Comparison of ENCODE assay signal across 9 cellular contexts in the genomic region with DNA sequence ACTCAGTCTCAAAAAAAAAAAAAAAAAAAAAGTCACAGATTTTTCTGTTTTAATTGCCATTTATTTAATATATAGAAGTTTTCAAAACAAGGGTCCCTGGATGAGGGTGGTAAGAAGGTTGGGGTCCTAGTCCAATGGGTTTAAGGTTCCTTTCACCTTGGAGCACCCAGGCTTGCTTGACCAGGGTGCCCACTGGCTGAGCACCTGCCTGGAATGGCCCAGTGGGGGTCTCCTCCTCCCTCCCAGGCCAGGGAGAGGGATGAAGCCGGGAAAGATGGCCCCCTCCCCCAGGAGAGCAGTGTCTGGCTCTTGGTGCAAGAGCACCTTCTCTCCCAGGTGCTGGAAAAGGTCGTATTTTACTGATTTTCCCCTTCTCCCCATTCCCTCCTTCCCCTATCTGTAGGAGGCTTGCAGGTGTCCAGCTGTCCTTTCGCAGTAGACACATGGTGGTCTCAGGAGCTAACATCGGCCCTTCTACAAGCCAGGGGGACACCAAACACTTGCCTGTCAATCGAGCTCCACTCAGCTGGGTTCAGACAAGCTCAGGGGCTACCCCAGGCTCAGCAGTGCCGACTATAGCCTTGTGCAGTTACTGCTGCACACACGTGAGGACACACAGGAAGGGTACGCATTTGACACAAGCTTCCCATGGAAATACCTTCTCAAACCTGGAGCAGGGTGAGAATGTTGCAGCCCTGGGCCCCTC.
DNase-seq lines count a peak whose midpoint lies in the region; ATAC-seq and TF ChIP-seq lines count a peak whose summit lies in the region.
"Had no signal": no experiment of that assay in that cellular context is flagged by ENCODE, and none has a peak within 500 bp of the region (broad histone marks: within the 10 kb centered on the region; RNA-seq: fewer than 3 reads in every experiment).

No MANE protein-coding gene starts in this region.

- H3K36me3 ChIP-seq in Panc1 (ENCODE audit: control insufficient read depth, insufficient read depth, low read length) = no peaks in the 10 kb centered on the region

- peak; percentile 37 for DNase-seq in NCI-H2107 treated with DMSO at 0.1 percent for 48 hours (lab: John Stamatoyannopoulos, UW; ENCODE audit: unreplicated experiment)
- DNase-seq in NCI-H2107 (lab: John Stamatoyannopoulos, UW) = no peak
- DNase-seq in Panc1 (ENCODE audit: low read depth, low spot score) = no peak
- DNase-seq in epithelial cell of proximal tubule (ENCODE audit: low read depth) = no peak
- DNase-seq in stimulated activated effector memory CD8-positive, alpha-beta T cell treated with anti-CD3 and anti-CD28 coated beads, Interleukin-12 subunit alpha, Interleukin-12 subunit beta, amount 100 ng/mL, for 72 hours (ENCODE audit: low spot score in 2 of 2) = no peak
- DNase-seq in hepatic stellate cell (ENCODE audit: low spot score) = no peak
- no peak for DNase-seq in NCI-H2227 (lab: John Stamatoyannopoulos, UW; ENCODE audit: unreplicated experiment)
- DNase-seq in Kasumi-1 (lab: John Stamatoyannopoulos, UW) = no peak
- DNase-seq: NCI-H146 had no signal

- H3K4me3 ChIP-seq in Panc1 (ENCODE audit: low read depth in 2 of 2, low read length in 2 of 2) (no peak overlapping the region), epithelial cell of proximal tubule (ENCODE audit: low read depth, low read length) (no peak overlapping the region)

- H3K9me3 ChIP-seq in Panc1 (ENCODE audit: control insufficient read depth, insufficient read depth, low read depth, low read length) = no peaks in the 10 kb centered on the region

- peak overlapping the region; percentile 78 for H3K4me3 Mint-ChIP-seq in stimulated activated effector memory CD8-positive, alpha-beta T cell treated with anti-CD3 and anti-CD28 coated beads, Interleukin-12 subunit alpha, Interleukin-12 subunit beta, amount 100 ng/mL, for 72 hours

- H3K4me1 ChIP-seq in Panc1 (ENCODE audit: control insufficient read depth, insufficient read depth, low read length) = peaks cover 23% of the 10 kb centered on the region

- TF ChIP-seq CTCF in Panc1 (IDR thresholded peaks at IDR 0.05) = no peak
- peak; percentile 25 for TF ChIP-seq CTCF in epithelial cell of proximal tubule (conservative IDR thresholded peaks at IDR 0.05; ENCODE audit: low read depth, low read length)

- H3K4me1 Mint-ChIP-seq in stimulated activated effector memory CD8-positive, alpha-beta T cell treated with anti-CD3 and anti-CD28 coated beads, Interleukin-12 subunit alpha, Interleukin-12 subunit beta, amount 100 ng/mL, for 72 hours = peaks cover 8% of the 10 kb centered on the region

- no peaks in the 10 kb centered on the region for H3K27me3 ChIP-seq in Panc1 (ENCODE audit: control insufficient read depth, insufficient read depth, low read length)

- POLR2A ChIA-PET in Panc1 (lab: Charles Lee) = no interaction called here

- no peak for ATAC-seq in Panc1
- ATAC-seq in stimulated activated effector memory CD8-positive, alpha-beta T cell treated with anti-CD3 and anti-CD28 coated beads, Interleukin-12 subunit alpha, Interleukin-12 subunit beta, amount 100 ng/mL, for 72 hours = no peak

- H3K36me3 Mint-ChIP-seq in stimulated activated effector memory CD8-positive, alpha-beta T cell treated with anti-CD3 and anti-CD28 coated beads, Interleukin-12 subunit alpha, Interleukin-12 subunit beta, amount 100 ng/mL, for 72 hours = no peaks in the 10 kb centered on the region

- in situ Hi-C loops in Panc1 (cut with HindIII; ENCODE audit: low pct_unique_long_range_greater_than_20kb, low sequenced_read_pairs) = no loop called here

- H3K27ac ChIP-seq in Panc1 (ENCODE audit: low read length) = peak overlapping the region; percentile 49

- intact Hi-C loops in Panc1 (cut with micrococcal nuclease; ENCODE audit: unreplicated experiment) = loop anchor here (10.0 kb wide), 1 partner anchor 110 kb away; the partner anchor contains the start of gene KLF13

- peak overlapping the region; percentile 91 for H3K27ac Mint-ChIP-seq in stimulated activated effector memory CD8-positive, alpha-beta T cell treated with anti-CD3 and anti-CD28 coated beads, Interleukin-12 subunit alpha, Interleukin-12 subunit beta, amount 100 ng/mL, for 72 hours

- BruUV-seq in Panc1 (replicated peaks; lab: Mats Ljungman, UMichigan) = no TSS peak

- H3K9me3 Mint-ChIP-seq in stimulated activated effector memory CD8-positive, alpha-beta T cell treated with anti-CD3 and anti-CD28 coated beads, Interleukin-12 subunit alpha, Interleukin-12 subunit beta, amount 100 ng/mL, for 72 hours = no peaks in the 10 kb centered on the region

- CTCF ChIA-PET in Panc1 (lab: Charles Lee) = interaction anchor here (0.8 to 1.5 kb wide), 2 partner anchors 274 to 431 kb away, joined by 3 to 7 read pairs; no protein-coding TSS in a partner anchor
